Comparison of ENCODE assay signal across 24 cellular contexts in the genomic region with DNA sequence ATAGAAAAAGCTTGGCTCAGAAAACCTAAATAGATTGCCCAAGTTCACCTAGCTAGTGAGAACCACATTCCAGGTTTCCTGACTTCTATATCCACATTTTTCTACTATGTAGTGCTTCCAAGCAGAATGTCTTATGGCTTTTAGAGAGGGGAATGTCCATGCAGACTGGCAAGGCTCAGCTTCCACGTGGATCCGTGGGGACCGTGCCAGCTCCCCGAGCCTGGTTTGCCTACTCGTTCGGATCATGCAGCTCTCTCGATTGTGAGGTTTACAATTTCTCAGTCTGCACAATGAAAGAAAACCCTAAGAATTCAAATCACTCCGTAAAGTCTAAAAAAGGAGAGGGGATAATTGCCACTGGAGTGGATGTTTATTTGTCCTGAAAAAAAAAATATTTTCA.
DNase-seq lines count a peak whose midpoint lies in the region; ATAC-seq and TF ChIP-seq lines count a peak whose summit lies in the region.
"Had no signal": no experiment of that assay in that cellular context is flagged by ENCODE, and none has a peak within 500 bp of the region (broad histone marks: within the 10 kb centered on the region; RNA-seq: fewer than 3 reads in every experiment).

No MANE protein-coding gene starts in this region.

- no peak overlapping the region for H3K4me3 ChIP-seq in neural progenitor cell
- H3K4me3 ChIP-seq: A549, GM12878, SJCRH30 had no signal

- H3K9me3 ChIP-seq in neural progenitor cell (ENCODE audit: low read depth) = no peaks in the 10 kb centered on the region
- H3K9me3 ChIP-seq: A549, SJCRH30 had no signal

- intact Hi-C loops in left cardiac atrium (cut with DNase I) = no loop called here

- H3K4me3 Mint-ChIP-seq in neural progenitor cell = no peak overlapping the region
- H3K4me3 Mint-ChIP-seq: CD4-positive, alpha-beta memory T cell had no signal

- H3K27me3 Mint-ChIP-seq in neural progenitor cell (ENCODE audit: insufficient read depth, low read depth) = peaks cover 2% of the 10 kb centered on the region

- ATAC-seq in left cardiac atrium = peak in 1 of 2 donors; percentile 38
- no peak for ATAC-seq in GM18520 (IDR thresholded peaks at IDR 0.05; ENCODE audit: unreplicated experiment)
- ATAC-seq: A549, GM12878, HCT116, SK-N-SH treated with all-trans-retinoic acid at 6 μM for 48 hours had no signal

- H3K9me3 Mint-ChIP-seq in neural progenitor cell = no peaks in the 10 kb centered on the region
- H3K9me3 Mint-ChIP-seq: CD4-positive, alpha-beta memory T cell had no signal

- H3K27ac Mint-ChIP-seq in neural progenitor cell = no peak overlapping the region
- H3K27ac Mint-ChIP-seq: CD4-positive, alpha-beta memory T cell had no signal

- no peak overlapping the region for H3K9ac ChIP-seq in neural progenitor cell

- no peak overlapping the region for H2AFZ ChIP-seq in neural progenitor cell (replicated peaks)

- peak overlapping the region; percentile 5 for H3K27ac ChIP-seq in neural progenitor cell
- H3K27ac ChIP-seq: A549, HL-60, SJCRH30 had no signal

- no peaks in the 10 kb centered on the region for H3K27me3 ChIP-seq in neural progenitor cell
- H3K27me3 ChIP-seq: SJCRH30 had no signal

- peaks cover 19% of the 10 kb centered on the region for H3K4me1 ChIP-seq in neural progenitor cell
- H3K4me1 ChIP-seq: A549, SJCRH30 had no signal

- no peaks in the 10 kb centered on the region for H3K4me1 Mint-ChIP-seq in neural progenitor cell
- H3K4me1 Mint-ChIP-seq: CD4-positive, alpha-beta memory T cell had no signal

- H4K20me1 ChIP-seq in neural progenitor cell (ENCODE audit: low read depth) = no peaks in the 10 kb centered on the region

- no peak for TF ChIP-seq CTCF in neural progenitor cell (IDR thresholded peaks at IDR 0.05)

- H3K4me2 ChIP-seq in neural progenitor cell = no peak overlapping the region
- H3K4me2 ChIP-seq: A549 had no signal

- peak; percentile 19 for DNase-seq in astrocyte of the hippocampus (ENCODE audit: low read depth, low spot score)
- DNase-seq in fibroblast of peridontal ligament (ENCODE audit: extremely low read depth) = peak; percentile 14
- peak; percentile 40 for DNase-seq in left cardiac atrium
- DNase-seq in neural progenitor cell (ENCODE audit: low spot score) = no peak
- DNase-seq in NCI-H69 (lab: John Stamatoyannopoulos, UW) = no peak
- DNase-seq in HK-2 (ENCODE audit: unreplicated experiment) = no peak
- DNase-seq: AML-193; CD4-positive, alpha-beta memory T cell; COR-L47; GDM1; NCI-H1048; NCI-H1417; NCI-H1694; NCI-H2081; NCI-H226; NCI-H524; NCI-H774; SJCRH30 had no signal

- H3K79me2 ChIP-seq in neural progenitor cell (ENCODE audit: low read depth) = no peaks in the 10 kb centered on the region

- H3K36me3 Mint-ChIP-seq in neural progenitor cell = no peaks in the 10 kb centered on the region
- H3K36me3 Mint-ChIP-seq: CD4-positive, alpha-beta memory T cell had no signal

- peaks cover 5% of the 10 kb centered on the region for H3F3A ChIP-seq in neural progenitor cell (ENCODE audit: low read depth)

- H3K36me3 ChIP-seq in neural progenitor cell = no peaks in the 10 kb centered on the region
- H3K36me3 ChIP-seq: SJCRH30 had no signal

Comparison
In these comparisons a context has a peak if more than half of its experiments do, and no peak if none do; other contexts are left out.
1. DNase-seq: peak in astrocyte of the hippocampus (single experiment), fibroblast of peridontal ligament (single experiment) and left cardiac atrium (single experiment); none in neural progenitor cell (single experiment), NCI-H69 (single experiment) and HK-2 (single experiment).